In genomic region chr6:4892785-4893485, GRCh38 we compare ENCODE assay signal across 17 cellular contexts.
"Had no signal": no experiment of that assay in that cellular context is flagged by ENCODE, and none has a peak within 500 bp of the region (broad histone marks: within the 10 kb centered on the region; RNA-seq: fewer than 3 reads in every experiment).

No MANE protein-coding gene starts in this region.

- H3K9me3 Mint-ChIP-seq: activated naive CD4-positive, alpha-beta T cell treated with anti-CD3 and anti-CD28 coated beads, Interleukin-2, amount 10 ng/mL, durations not matched to agents 7 days and 5 days; T-cell had no signal

- DNase-seq: activated CD4-positive, alpha-beta T cell treated with anti-CD3 and anti-CD28 coated beads, Interleukin-2, amount 50 U/mL, for 48 hours; activated effector memory CD4-positive, alpha-beta T cell treated with anti-CD3 and anti-CD28 coated beads, Interleukin-2, amount 50 U/mL, for 16 hours; activated naive CD4-positive, alpha-beta T cell treated with anti-CD3 and anti-CD28 coated beads, Interleukin-2, amount 10 ng/mL, durations not matched to agents 7 days and 5 days; amygdala; effector CD4-positive, alpha-beta T cell; foreskin melanocyte; naive thymus-derived CD8-positive, alpha-beta T cell; psoas muscle; stimulated activated CD4-positive, alpha-beta T cell treated with anti-CD3 and anti-CD28 coated beads, Interleukin-4, amount 100 ng/mL, for 4 hours; stomach; T-cell; WERI-Rb-1 had no signal

- ATAC-seq: left lobe of liver; naive thymus-derived CD8-positive, alpha-beta T cell; psoas muscle; T-cell had no signal

- H3K27me3 ChIP-seq: right atrium auricular region, stomach, suprapubic skin, tibial nerve had no signal

- H3K9me3 ChIP-seq: psoas muscle, right atrium auricular region, stomach, suprapubic skin, tibial nerve had no signal

- H3K4me3 Mint-ChIP-seq: activated naive CD4-positive, alpha-beta T cell treated with anti-CD3 and anti-CD28 coated beads, Interleukin-2, amount 10 ng/mL, durations not matched to agents 7 days and 5 days; naive thymus-derived CD8-positive, alpha-beta T cell; T-cell had no signal

- H3K4me1 ChIP-seq: psoas muscle, right atrium auricular region, tibial nerve had no signal

- H3K4me1 Mint-ChIP-seq: activated naive CD4-positive, alpha-beta T cell treated with anti-CD3 and anti-CD28 coated beads, Interleukin-2, amount 10 ng/mL, durations not matched to agents 7 days and 5 days had no signal

- H3K4me3 ChIP-seq: psoas muscle, right atrium auricular region, stomach, suprapubic skin, tibial nerve had no signal

- H3K27me3 Mint-ChIP-seq: activated naive CD4-positive, alpha-beta T cell treated with anti-CD3 and anti-CD28 coated beads, Interleukin-2, amount 10 ng/mL, durations not matched to agents 7 days and 5 days; naive thymus-derived CD8-positive, alpha-beta T cell; T-cell had no signal

- H3K27ac Mint-ChIP-seq: activated naive CD4-positive, alpha-beta T cell treated with anti-CD3 and anti-CD28 coated beads, Interleukin-2, amount 10 ng/mL, durations not matched to agents 7 days and 5 days had no signal

- H3K27ac ChIP-seq: psoas muscle, right atrium auricular region, stomach, suprapubic skin, tibial nerve, WERI-Rb-1 had no signal

- FAIRE-seq: TTC549 had no signal
